In genomic region chrX:68196939-68197791, GRCh38 we compare ENCODE assay signal across 8 cellular contexts.
DNase-seq lines count a peak whose midpoint lies in the region; ATAC-seq and TF ChIP-seq lines count a peak whose summit lies in the region.

No MANE protein-coding gene starts in this region.

- intact Hi-C loops in natural killer cell (cut with micrococcal nuclease), result loop anchor here (1.0 to 10.0 kb wide), 2 partner anchors 265 to 518 kb away; no protein-coding TSS in a partner anchor

- peak; percentile 39 to 42 for ATAC-seq in activated T-cell treated with anti-CD3 and anti-CD28 coated beads, Interleukin-2, amount 50 U/mL, for 72 hours (replicated peaks in 1 of 2)
- ATAC-seq in GM21423 (IDR thresholded peaks at IDR 0.05; ENCODE audit: unreplicated experiment) (peak; percentile 80), T-helper 17 cell (peak; percentile 59), esophagus mucosa (peak; percentile 84), natural killer cell (peak; percentile 54 to 86 (median 63))

- H3K9me3 ChIP-seq in T-helper 17 cell (ENCODE audit: control insufficient read depth, low read length, poor library complexity, severe bottlenecking), result no peaks in the 10 kb centered on the region

- H3K9me3 Mint-ChIP-seq in activated T-cell treated with anti-CD3 and anti-CD28 coated beads, Interleukin-2, amount 50 U/mL, for 72 hours, result no peaks in the 10 kb centered on the region
- H3K9me3 Mint-ChIP-seq in activated T-cell treated with anti-CD3 and anti-CD28 coated beads, Interleukin-2, amount 50 U/mL, for 24 hours, result no peaks in the 10 kb centered on the region
- H3K9me3 Mint-ChIP-seq in natural killer cell, result no peaks in the 10 kb centered on the region

- peaks cover 44% of the 10 kb centered on the region for H3K27me3 Mint-ChIP-seq in activated T-cell treated with anti-CD3 and anti-CD28 coated beads, Interleukin-2, amount 50 U/mL, for 72 hours (ENCODE audit: low read depth)
- peaks cover 48% of the 10 kb centered on the region for H3K27me3 Mint-ChIP-seq in activated T-cell treated with anti-CD3 and anti-CD28 coated beads, Interleukin-2, amount 50 U/mL, for 24 hours
- H3K27me3 Mint-ChIP-seq in T-helper 17 cell (no peaks in the 10 kb centered on the region), natural killer cell (ENCODE audit: low read depth in 2 of 2) (peaks cover 6 to 39% of the 10 kb centered on the region in 2 donors)

- H3K4me3 Mint-ChIP-seq in activated T-cell treated with anti-CD3 and anti-CD28 coated beads, Interleukin-2, amount 50 U/mL, for 72 hours, result no peak overlapping the region
- H3K4me3 Mint-ChIP-seq in activated T-cell treated with anti-CD3 and anti-CD28 coated beads, Interleukin-2, amount 50 U/mL, for 24 hours, result no peak overlapping the region
- H3K4me3 Mint-ChIP-seq in T-helper 17 cell (no peak overlapping the region), natural killer cell (no peak overlapping the region)

- peak; percentile 69 for TF ChIP-seq CTCF in LNCaP clone FGC (IDR thresholded peaks at IDR 0.05; ENCODE audit: control insufficient read depth, extremely low read depth, insufficient read depth)
- peak; percentile 63 for TF ChIP-seq CTCF in natural killer cell (IDR thresholded peaks at IDR 0.05)

- no peak overlapping the region for H3K4me3 ChIP-seq in LNCaP clone FGC (ENCODE audit: low read depth, low read length)

- no peak overlapping the region for H3K27ac Mint-ChIP-seq in activated T-cell treated with anti-CD3 and anti-CD28 coated beads, Interleukin-2, amount 50 U/mL, for 72 hours
- H3K27ac Mint-ChIP-seq in activated T-cell treated with anti-CD3 and anti-CD28 coated beads, Interleukin-2, amount 50 U/mL, for 24 hours, result no peak overlapping the region
- H3K27ac Mint-ChIP-seq in T-helper 17 cell (no peak overlapping the region), natural killer cell (no peak overlapping the region)

- no peaks in the 10 kb centered on the region for H3K36me3 Mint-ChIP-seq in activated T-cell treated with anti-CD3 and anti-CD28 coated beads, Interleukin-2, amount 50 U/mL, for 72 hours (ENCODE audit: insufficient read depth in 2 of 2)
- no peaks in the 10 kb centered on the region for H3K36me3 Mint-ChIP-seq in activated T-cell treated with anti-CD3 and anti-CD28 coated beads, Interleukin-2, amount 50 U/mL, for 24 hours (ENCODE audit: low read depth)
- H3K36me3 Mint-ChIP-seq in T-helper 17 cell (ENCODE audit: low read depth) (no peaks in the 10 kb centered on the region), natural killer cell (no peaks in the 10 kb centered on the region)

- peak; percentile 7 to 22 for DNase-seq in activated T-cell treated with anti-CD3 and anti-CD28 coated beads, Interleukin-2, amount 50 U/mL, for 72 hours
- DNase-seq in activated T-cell treated with anti-CD3 and anti-CD28 coated beads, Interleukin-2, amount 50 U/mL, for 24 hours, result no peak
- peak; percentile 66 for DNase-seq in LNCaP clone FGC (ENCODE audit: low read depth)
- DNase-seq in T-helper 17 cell, result peak in 1 of 3 donors; percentile 3
- DNase-seq in natural killer cell, result peak; percentile 12
- DNase-seq in NCI-H187 (lab: John Stamatoyannopoulos, UW), result no peak

- H3K4me1 Mint-ChIP-seq in activated T-cell treated with anti-CD3 and anti-CD28 coated beads, Interleukin-2, amount 50 U/mL, for 72 hours (ENCODE audit: low read depth), result no peaks in the 10 kb centered on the region
- no peaks in the 10 kb centered on the region for H3K4me1 Mint-ChIP-seq in activated T-cell treated with anti-CD3 and anti-CD28 coated beads, Interleukin-2, amount 50 U/mL, for 24 hours (ENCODE audit: low read depth)
- H3K4me1 Mint-ChIP-seq in T-helper 17 cell (peaks cover 8% of the 10 kb centered on the region), natural killer cell (no peaks in the 10 kb centered on the region)

Comparison
In these comparisons a context has a peak if more than half of its experiments do, and no peak if none do; other contexts are left out.
1. DNase-seq: peak in activated T-cell treated with anti-CD3 and anti-CD28 coated beads, Interleukin-2, amount 50 U/mL, for 72 hours (2 of 2), LNCaP clone FGC (single experiment) and natural killer cell (single experiment); none in activated T-cell treated with anti-CD3 and anti-CD28 coated beads, Interleukin-2, amount 50 U/mL, for 24 hours (single experiment) and NCI-H187 (0 of 2).
2. Peak in every context shown above with its lines, with median percentiles within 50 percentile points of each other: ATAC-seq.